In genomic region chr1:218257971-218258370, GRCh38 we compare ENCODE assay signal across 20 cellular contexts. TPM values are rescaled to one million over a fixed set of nuclear protein-coding genes. Genes with fewer than 3 reads are reported as not detected.
A peak's percentile ranks its signal among the peaks of the same experiment; 100 is the strongest.
DNase-seq lines count a peak whose midpoint lies in the region; ATAC-seq and TF ChIP-seq lines count a peak whose summit lies in the region.
"Had no signal": no experiment of that assay in that cellular context is flagged by ENCODE, and none has a peak within 500 bp of the region (broad histone marks: within the 10 kb centered on the region; RNA-seq: fewer than 3 reads in every experiment).

No MANE protein-coding gene starts in this region.

- no peaks in the 10 kb centered on the region for H4K20me1 ChIP-seq in PC-3 (ENCODE audit: low read length)
- H4K20me1 ChIP-seq: BLaER1 had no signal

- H3K27ac Mint-ChIP-seq in MCF 10A (ENCODE audit: low read depth, unreplicated experiment) = no peak overlapping the region
- H3K27ac Mint-ChIP-seq: CD14-positive monocyte; CD4-positive, CD25-positive, alpha-beta regulatory T cell; CD8-positive, alpha-beta memory T cell had no signal

- ATAC-seq in PC-3 = no peak; the same call in 1 of the 2 replicates
- no peak for ATAC-seq in HG03439 (IDR thresholded peaks at IDR 0.05; ENCODE audit: unreplicated experiment)
- ATAC-seq in sciatic nerve = no peak

- H3K36me3 ChIP-seq in breast epithelium (no peaks in the 10 kb centered on the region), PC-3 (ENCODE audit: low read depth, low read length) (no peaks in the 10 kb centered on the region)
- H3K36me3 ChIP-seq: BE2C, BLaER1 had no signal

- BruUV-seq in MCF 10A (replicated peaks; lab: Mats Ljungman, UMichigan) (no TSS peak), PC-3 (replicated peaks; lab: Mats Ljungman, UMichigan) (no TSS peak)

- H3K9me2 ChIP-seq in PC-3 (replicated peaks; ENCODE audit: low read length) = no peaks in the 10 kb centered on the region

- intact Hi-C loops in MCF 10A (cut with micrococcal nuclease) (loop anchor here (10.0 kb wide), 1 partner anchor 1157 kb away; no protein-coding TSS in a partner anchor), breast epithelium (cut with DNase I; ENCODE audit: low total_unique reads) (no loop called here), PC-3 (cut with micrococcal nuclease) (no loop called here), sciatic nerve (cut with DNase I) (no loop called here)

- H2AFZ ChIP-seq in PC-3 (ENCODE audit: low read length) = no peak overlapping the region

- DNase-seq in MCF 10A (ENCODE audit: unreplicated experiment) = peak; percentile 25
- no peak for DNase-seq in breast epithelium (ENCODE audit: low spot score in 2 of 2)
- peak; percentile 26 for DNase-seq in PC-3
- peak; percentile 14 for DNase-seq in epithelial cell of esophagus (ENCODE audit: low read depth)
- DNase-seq in activated T-cell treated with anti-CD3 and anti-CD28 coated beads, Interleukin-2, amount 50 U/mL, for 1 hour = no peak
- DNase-seq in sciatic nerve (ENCODE audit: low spot score) = no peak
- DNase-seq: ACHN; BE2C; C1 segment of cervical spinal cord; CD4-positive, alpha-beta memory T cell; CD4-positive, CD25-positive, alpha-beta regulatory T cell; CD8-positive, alpha-beta memory T cell; COR-L47; DMS 273 treated with DMSO at 0.1 percent for 48 hours; DMS79 treated with DMSO at 0.1 percent for 48 hours; GF-D8 had no signal

- TF ChIP-seq CTCF in MCF 10A (IDR thresholded peaks at IDR 0.05; ENCODE audit: unreplicated experiment) (no peak), breast epithelium (IDR thresholded peaks at IDR 0.05) (no peak), PC-3 (conservative IDR thresholded peaks at IDR 0.05; ENCODE audit: low read depth, low read length) (no peak), epithelial cell of esophagus (IDR thresholded peaks at IDR 0.05; ENCODE audit: insufficient read depth, low read depth, low read length, missing control alignments) (no peak)

- CTCF ChIA-PET in MCF 10A (lab: Yijun Ruan, JAX) (interaction anchor here (0.8 to 1.6 kb wide), 3 partner anchors 20 to 1554 kb away, joined by 3 to 4 read pairs (median 3); no protein-coding TSS in a partner anchor), PC-3 (lab: Charles Lee) (no interaction called here)

- no peaks in the 10 kb centered on the region for H3K9me3 Mint-ChIP-seq in MCF 10A (ENCODE audit: unreplicated experiment)

- H3K4me1 ChIP-seq in breast epithelium (no peaks in the 10 kb centered on the region), PC-3 (ENCODE audit: insufficient read depth, low read length) (no peaks in the 10 kb centered on the region)

- H3K27me3 Mint-ChIP-seq in MCF 10A (ENCODE audit: insufficient read depth, unreplicated experiment) = peaks cover 84% of the 10 kb centered on the region

- H3K27me3 ChIP-seq in breast epithelium (no peaks in the 10 kb centered on the region), PC-3 (ENCODE audit: low read length) (no peaks in the 10 kb centered on the region)
- H3K27me3 ChIP-seq: BLaER1 had no signal

- no peaks in the 10 kb centered on the region for H3F3A ChIP-seq in PC-3 (ENCODE audit: low read length, unreplicated experiment)

- H3K4me2 ChIP-seq in PC-3 (ENCODE audit: low read length) = no peak overlapping the region
- H3K4me2 ChIP-seq: BLaER1 had no signal

- no peaks in the 10 kb centered on the region for H3K79me2 ChIP-seq in PC-3 (ENCODE audit: low read length)

- no peak overlapping the region for H3K4me3 Mint-ChIP-seq in MCF 10A (ENCODE audit: unreplicated experiment)
- H3K4me3 Mint-ChIP-seq: CD14-positive monocyte; CD4-positive, alpha-beta memory T cell; CD4-positive, CD25-positive, alpha-beta regulatory T cell; CD8-positive, alpha-beta memory T cell had no signal

- POLR2A ChIA-PET in MCF 10A (lab: Yijun Ruan, JAX) (interaction anchor here (0.6 to 1.3 kb wide), 4 partner anchors 12 to 424 kb away, joined by 3 read pairs; no protein-coding TSS in a partner anchor), PC-3 (lab: Charles Lee; ENCODE audit: unreplicated experiment) (no interaction called here)

- H3K4me3 ChIP-seq in breast epithelium = no peak overlapping the region
- H3K4me3 ChIP-seq in PC-3 (ENCODE audit: low read length) = no peak overlapping the region
- no peak overlapping the region for H3K4me3 ChIP-seq in epithelial cell of esophagus (ENCODE audit: low read length)
- H3K4me3 ChIP-seq: BLaER1 had no signal

- H3K9ac ChIP-seq in PC-3 (ENCODE audit: low read length) = no peak overlapping the region
- H3K9ac ChIP-seq: BLaER1 had no signal

- no peak overlapping the region for H3K27ac ChIP-seq in breast epithelium
- H3K27ac ChIP-seq in PC-3 (ENCODE audit: low read length) = no peak overlapping the region
- H3K27ac ChIP-seq: 22Rv1, BLaER1 had no signal

- H3K36me3 Mint-ChIP-seq in MCF 10A (ENCODE audit: insufficient read depth, unreplicated experiment) = no peaks in the 10 kb centered on the region
- H3K36me3 Mint-ChIP-seq: CD14-positive monocyte; CD4-positive, alpha-beta memory T cell; CD4-positive, CD25-positive, alpha-beta regulatory T cell; CD8-positive, alpha-beta memory T cell had no signal

- H3K9me3 ChIP-seq in breast epithelium (peaks cover 12 to 20% of the 10 kb centered on the region in 2 donors), PC-3 (ENCODE audit: low read length) (no peaks in the 10 kb centered on the region)
- H3K9me3 ChIP-seq: BE2C, BLaER1 had no signal

- no peak for TF ChIP-seq POLR2A in breast epithelium (IDR thresholded peaks at IDR 0.05)

- H3K4me1 Mint-ChIP-seq in MCF 10A (ENCODE audit: insufficient read depth, unreplicated experiment) = no peaks in the 10 kb centered on the region
- H3K4me1 Mint-ChIP-seq: CD14-positive monocyte; CD4-positive, alpha-beta memory T cell; CD4-positive, CD25-positive, alpha-beta regulatory T cell; CD8-positive, alpha-beta memory T cell had no signal

RNA-seq across cellular contexts. Expression of gene RRP15, which starts 27.1 kb away (rescaled TPM):
- total RNA-seq in MCF 10A (2022) (65.8 and 83.1 TPM in 2 replicates), breast epithelium (1 to 10 TPM; 6.2 to 8.8 (median 7.8) TPM), PC-3 (2014; rRNA removed) (25.6 and 39.3 TPM in 2 replicates), sciatic nerve (22.8 TPM)

Comparison
In these comparisons a context has a peak if more than half of its experiments do, and no peak if none do; other contexts are left out.
1. DNase-seq: peak in MCF 10A (single experiment), PC-3 (single experiment) and epithelial cell of esophagus (single experiment); none in breast epithelium (0 of 2), activated T-cell treated with anti-CD3 and anti-CD28 coated beads, Interleukin-2, amount 50 U/mL, for 1 hour (single experiment) and sciatic nerve (single experiment).